ENCODE assay signal across 16 cellular contexts in genomic region chr7:119413314-119413805, GRCh38.
DNase-seq lines count a peak whose midpoint lies in the region; FAIRE-seq and TF ChIP-seq lines count a peak whose summit lies in the region.
"Had no signal": no experiment of that assay in that cellular context is flagged by ENCODE, and none has a peak within 500 bp of the region (broad histone marks: within the 10 kb centered on the region; RNA-seq: fewer than 3 reads in every experiment).

No MANE protein-coding gene starts in this region.

- H3K4me3 ChIP-seq in kidney (ENCODE audit: low read length in 2 of 2): no peak overlapping the region
- no peak overlapping the region for H3K4me3 ChIP-seq in spleen
- no peak overlapping the region for H3K4me3 ChIP-seq in smooth muscle cell
- H3K4me3 ChIP-seq: BLaER1 treated with 17β-estradiol and CSF1 and Interleukin-3, amounts not matched to agents 10 nM and 100 nM had no signal

- no peak for TF ChIP-seq POLR2A in spleen (IDR thresholded peaks at IDR 0.05)

- no peaks in the 10 kb centered on the region for H3K79me2 ChIP-seq in smooth muscle cell (ENCODE audit: low read depth)

- no peaks in the 10 kb centered on the region for H4K20me1 ChIP-seq in smooth muscle cell (ENCODE audit: low read depth)
- H4K20me1 ChIP-seq: BLaER1 treated with 17β-estradiol and CSF1 and Interleukin-3, amounts not matched to agents 10 nM and 100 nM had no signal

- H3K4me1 ChIP-seq in kidney (ENCODE audit: control insufficient read depth in 1 of 2, insufficient read depth in 1 of 2, low read depth in 1 of 2, low read length in 2 of 2) (no peaks in the 10 kb centered on the region), spleen (no peaks in the 10 kb centered on the region), smooth muscle cell (ENCODE audit: low read depth) (no peaks in the 10 kb centered on the region)
- H3K4me1 ChIP-seq: BLaER1 treated with 17β-estradiol and CSF1 and Interleukin-3, amounts not matched to agents 10 nM and 100 nM had no signal

- no peak overlapping the region for H3K9ac ChIP-seq in kidney (ENCODE audit: low read length in 2 of 2)
- H3K9ac ChIP-seq in smooth muscle cell (ENCODE audit: low read depth): no peak overlapping the region
- H3K9ac ChIP-seq: BLaER1 treated with 17β-estradiol and CSF1 and Interleukin-3, amounts not matched to agents 10 nM and 100 nM had no signal

- H3K27me3 ChIP-seq in spleen (replicated peaks in 1 of 7): no peaks in the 10 kb centered on the region
- no peaks in the 10 kb centered on the region for H3K27me3 ChIP-seq in smooth muscle cell (ENCODE audit: low read depth)
- H3K27me3 ChIP-seq: BLaER1 treated with 17β-estradiol and CSF1 and Interleukin-3, amounts not matched to agents 10 nM and 100 nM had no signal

- TF ChIP-seq CTCF in kidney (IDR thresholded peaks at IDR 0.05; ENCODE audit: borderline replicate concordance, extremely low read depth, insufficient read depth): no peak
- no peak for TF ChIP-seq CTCF in spleen (IDR thresholded peaks at IDR 0.05 in 8 of 11, conservative IDR thresholded peaks at IDR 0.05 in 3 of 11)
- no peak for TF ChIP-seq CTCF in smooth muscle cell (IDR thresholded peaks at IDR 0.05; ENCODE audit: borderline replicate concordance, insufficient read depth, poor library complexity, severe bottlenecking)
- TF ChIP-seq CTCF in glutamatergic neuron (IDR thresholded peaks at IDR 0.05; ENCODE audit: partially characterized antibody, unreplicated experiment): no peak

- no peak overlapping the region for H3K4me2 ChIP-seq in smooth muscle cell
- H3K4me2 ChIP-seq: BLaER1 treated with 17β-estradiol and CSF1 and Interleukin-3, amounts not matched to agents 10 nM and 100 nM had no signal

- H3K9me3 ChIP-seq in kidney (ENCODE audit: control insufficient read depth in 1 of 2, low read length in 2 of 2): no peaks in the 10 kb centered on the region
- H3K9me3 ChIP-seq in spleen: peaks cover 0 to 28% (median 16%) of the 10 kb centered on the region in 8 donors
- no peaks in the 10 kb centered on the region for H3K9me3 ChIP-seq in smooth muscle cell (replicated peaks; ENCODE audit: low read depth)

- no peaks in the 10 kb centered on the region for H3K4me1 Mint-ChIP-seq in glutamatergic neuron (ENCODE audit: low read depth, unreplicated experiment)
- H3K4me1 Mint-ChIP-seq: B cell had no signal

- no peaks in the 10 kb centered on the region for H3K36me3 Mint-ChIP-seq in glutamatergic neuron (ENCODE audit: unreplicated experiment)
- H3K36me3 Mint-ChIP-seq: CD8-positive, alpha-beta T cell had no signal

- no peaks in the 10 kb centered on the region for H3K9me3 Mint-ChIP-seq in glutamatergic neuron (ENCODE audit: unreplicated experiment)

- H2AFZ ChIP-seq in smooth muscle cell (ENCODE audit: low read depth): no peak overlapping the region

- FAIRE-seq in kidney (lab: Jason Lieb, UNC): no peak

- 94 to 100% (median 95%) methylated on average over 3 to 22 of the region's 22 CpGs for WGBS in spleen, 5 donors
- 92% methylated on average over 20 of the region's 22 CpGs for WGBS in smooth muscle cell (ENCODE audit: low lambda C conversion rate)

- H3F3A ChIP-seq in smooth muscle cell (ENCODE audit: low read depth): no peaks in the 10 kb centered on the region

- no peaks in the 10 kb centered on the region for H3K27me3 Mint-ChIP-seq in glutamatergic neuron (ENCODE audit: unreplicated experiment)
- H3K27me3 Mint-ChIP-seq: B cell had no signal

- H3K27ac Mint-ChIP-seq in glutamatergic neuron (ENCODE audit: unreplicated experiment): no peak overlapping the region
- H3K27ac Mint-ChIP-seq: B cell; CD8-positive, alpha-beta T cell; HFFc6 had no signal

- no peak overlapping the region for H3K4me3 Mint-ChIP-seq in glutamatergic neuron (ENCODE audit: unreplicated experiment)
- H3K4me3 Mint-ChIP-seq: B cell; CD8-positive, alpha-beta T cell; HFFc6 had no signal

- DNase-seq in activated gamma-delta T cell (lab: John Stamatoyannopoulos, UW): peak; percentile 6
- no peak for DNase-seq in activated gamma-delta T cell treated with Interleukin-2 at 50 U/mL for 16 hours
- peak; percentile 61 for DNase-seq in kidney
- DNase-seq in spleen: peak; percentile 66
- DNase-seq in smooth muscle cell (lab: John Stamatoyannopoulos, UW; ENCODE audit: unreplicated experiment): no peak
- no peak for DNase-seq in glutamatergic neuron
- DNase-seq: Calu3; CD8-positive, alpha-beta T cell; DMS79 treated with DMSO at 0.1 percent for 48 hours; GF-D8; GOT3; H7; HFFc6 had no signal

- H3K27ac ChIP-seq in kidney (ENCODE audit: low read depth in 2 of 2, low read length in 2 of 2) (no peak overlapping the region), spleen (no peak overlapping the region), smooth muscle cell (ENCODE audit: low read depth) (no peak overlapping the region)
- H3K27ac ChIP-seq: BLaER1 treated with 17β-estradiol and CSF1 and Interleukin-3, amounts not matched to agents 10 nM and 100 nM; HL-60 had no signal

- H3K36me3 ChIP-seq in kidney (ENCODE audit: control insufficient read depth in 1 of 2, insufficient read depth in 2 of 2, low read length in 2 of 2): no peaks in the 10 kb centered on the region
- no peaks in the 10 kb centered on the region for H3K36me3 ChIP-seq in spleen
- no peaks in the 10 kb centered on the region for H3K36me3 ChIP-seq in smooth muscle cell (ENCODE audit: low read depth)
- H3K36me3 ChIP-seq: BLaER1 treated with 17β-estradiol and CSF1 and Interleukin-3, amounts not matched to agents 10 nM and 100 nM had no signal

- intact Hi-C loops in kidney (cut with DNase I) (no loop called here), spleen (cut with DNase I; ENCODE audit: low total_unique reads) (no loop called here)

Comparison
In these comparisons a context has a peak if more than half of its experiments do, and no peak if none do; other contexts are left out.
1. DNase-seq: peak in activated gamma-delta T cell (single experiment), kidney (single experiment) and spleen (single experiment); none in activated gamma-delta T cell treated with Interleukin-2 at 50 U/mL for 16 hours (single experiment), smooth muscle cell (single experiment) and glutamatergic neuron (single experiment).